Comparison of ENCODE assay signal across 9 cellular contexts in genomic region chr6:15266423-15266996, GRCh38. TPM values are rescaled to one million over a fixed set of nuclear protein-coding genes. Genes with fewer than 3 reads are reported as not detected.
A peak's percentile ranks its signal among the peaks of the same experiment; 100 is the strongest.
DNase-seq lines count a peak whose midpoint lies in the region; ATAC-seq and TF ChIP-seq lines count a peak whose summit lies in the region.
"Had no signal": no experiment of that assay in that cellular context is flagged by ENCODE, and none has a peak within 500 bp of the region (broad histone marks: within the 10 kb centered on the region; RNA-seq: fewer than 3 reads in every experiment).

No MANE protein-coding gene starts in this region.

- no peaks in the 10 kb centered on the region for H3K9me3 Mint-ChIP-seq in dendritic cell treated with granulocyte-macrophage colony-stimulating factor and Interleukin-4, amounts not matched to agents 40 ng/mL and 50 ng/mL, for 4 days
- no peaks in the 10 kb centered on the region for H3K9me3 Mint-ChIP-seq in nephron

- H3K27me3 Mint-ChIP-seq in dendritic cell treated with granulocyte-macrophage colony-stimulating factor and Interleukin-4, amounts not matched to agents 40 ng/mL and 50 ng/mL, for 4 days, result no peaks in the 10 kb centered on the region
- H3K27me3 Mint-ChIP-seq in nephron (ENCODE audit: low read depth), result no peaks in the 10 kb centered on the region

- H3K27ac ChIP-seq in RWPE1, result no peak overlapping the region

- CTCF ChIA-PET in RWPE1 (lab: Yijun Ruan, JAX), result no interaction called here

- no peak for TF ChIP-seq CTCF in nephron (IDR thresholded peaks at IDR 0.05; ENCODE audit: unreplicated experiment in 3 of 3)
- no peak for TF ChIP-seq CTCF in RWPE1 (conservative IDR thresholded peaks at IDR 0.05; ENCODE audit: low read depth)

- DNase-seq in KBM-7, result peak; percentile 78
- DNase-seq in RWPE1 (ENCODE audit: low spot score), result no peak
- DNase-seq in occipital lobe (lab: John Stamatoyannopoulos, UW), result no peak
- no peak for DNase-seq in ecto neural progenitor cell (ENCODE audit: low spot score)
- no peak for DNase-seq in hepatic stellate cell (ENCODE audit: low spot score)
- DNase-seq: NCI-H446 had no signal

- intact Hi-C loops in dendritic cell treated with granulocyte-macrophage colony-stimulating factor and Interleukin-4, amounts not matched to agents 40 ng/mL and 50 ng/mL, for 4 days (cut with micrococcal nuclease), result loop anchor here (5.0 to 10.0 kb wide), 2 partner anchors 41 to 358 kb away; no protein-coding TSS in a partner anchor

- H3K4me1 Mint-ChIP-seq in dendritic cell treated with granulocyte-macrophage colony-stimulating factor and Interleukin-4, amounts not matched to agents 40 ng/mL and 50 ng/mL, for 4 days (ENCODE audit: low read depth), result peaks cover 92% of the 10 kb centered on the region
- peaks cover 82% of the 10 kb centered on the region for H3K4me1 Mint-ChIP-seq in nephron

- H3K36me3 Mint-ChIP-seq in dendritic cell treated with granulocyte-macrophage colony-stimulating factor and Interleukin-4, amounts not matched to agents 40 ng/mL and 50 ng/mL, for 4 days (ENCODE audit: low read depth), result peaks cover 16% of the 10 kb centered on the region
- peaks cover 4% of the 10 kb centered on the region for H3K36me3 Mint-ChIP-seq in nephron (ENCODE audit: low read depth)

- H3K27ac Mint-ChIP-seq in dendritic cell treated with granulocyte-macrophage colony-stimulating factor and Interleukin-4, amounts not matched to agents 40 ng/mL and 50 ng/mL, for 4 days, result peak overlapping the region; percentile 66
- H3K27ac Mint-ChIP-seq in nephron, result peak overlapping the region; percentile 71 to 77 (median 71)

- peak; percentile 58 for ATAC-seq in GM18511 (IDR thresholded peaks at IDR 0.05; ENCODE audit: unreplicated experiment)

- in situ Hi-C loops in KBM-7 (cut with MboI; ENCODE audit: low pct_unique_long_range_greater_than_20kb, low sequenced_read_pairs), result no loop called here

- POLR2A ChIA-PET in RWPE1 (lab: Yijun Ruan, JAX; ENCODE audit: low non-redundant PET), result no interaction called here

- peak overlapping the region; percentile 10 for H3K4me3 Mint-ChIP-seq in dendritic cell treated with granulocyte-macrophage colony-stimulating factor and Interleukin-4, amounts not matched to agents 40 ng/mL and 50 ng/mL, for 4 days
- peak overlapping the region; percentile 31 to 67 (median 35) for H3K4me3 Mint-ChIP-seq in nephron

RNA-seq across cellular contexts. Expression of gene JARID2, which starts 20.6 kb away (rescaled TPM):
- total RNA-seq in occipital lobe, result 18.6 TPM
